11 cellular contexts compared by ENCODE assay signal in the genomic region with DNA sequence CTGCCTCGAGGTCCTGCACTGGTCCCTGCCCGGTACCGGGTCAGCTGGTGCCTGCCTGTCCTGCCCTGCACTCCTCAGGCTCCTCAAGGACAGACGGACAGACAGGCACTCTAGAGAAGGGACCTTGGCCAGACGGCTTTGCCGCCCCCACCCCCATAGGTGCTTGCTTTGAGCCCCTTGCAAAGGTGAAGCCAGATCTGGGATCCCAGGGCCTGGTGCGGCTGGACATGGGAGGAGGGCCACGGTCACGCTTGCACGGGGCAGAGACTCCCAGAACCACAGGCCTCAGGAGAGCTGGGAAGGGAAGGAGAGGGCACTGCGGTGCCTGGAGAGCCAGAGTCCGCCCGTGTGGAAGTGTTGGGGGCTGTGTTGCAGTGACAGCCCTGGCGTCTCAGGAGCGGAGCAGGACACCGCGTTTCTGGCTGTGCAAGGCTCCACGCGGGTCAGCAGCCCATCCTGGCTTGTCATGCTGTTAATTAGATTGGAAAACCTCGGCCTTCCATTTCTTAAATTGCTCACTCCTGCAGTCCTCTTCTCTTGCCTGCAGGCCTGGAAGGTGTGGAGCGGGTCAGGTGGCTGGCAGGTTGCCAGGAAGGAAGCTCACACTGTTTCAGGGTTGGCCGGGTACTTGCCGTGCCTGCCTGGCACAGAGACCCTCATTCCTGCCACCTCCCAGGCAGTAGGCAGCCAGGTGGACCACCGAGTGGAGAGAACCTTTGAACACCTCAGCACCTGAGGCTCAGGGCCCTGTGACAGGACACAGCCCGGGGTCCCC. TPM values are rescaled to one million over a fixed set of nuclear protein-coding genes. Genes with fewer than 3 reads are reported as not detected.
DNase-seq lines count a peak whose midpoint lies in the region; ATAC-seq and TF ChIP-seq lines count a peak whose summit lies in the region.
"Had no signal": no experiment of that assay in that cellular context is flagged by ENCODE, and none has a peak within 500 bp of the region (broad histone marks: within the 10 kb centered on the region; RNA-seq: fewer than 3 reads in every experiment).

No MANE protein-coding gene starts in this region.

- CTCF ChIA-PET in HEK293 (lab: Yijun Ruan, JAX) = interaction anchor here (1.0 kb wide), 1 partner anchor 110 kb away, joined by 3 read pairs; no protein-coding TSS in a partner anchor

- no peak overlapping the region for H3K4me3 ChIP-seq in HEK293 (ENCODE audit: low read depth, low read length)
- no peak overlapping the region for H3K4me3 ChIP-seq in RWPE2 (ENCODE audit: severe bottlenecking)
- no peak overlapping the region for H3K4me3 ChIP-seq in heart right ventricle
- H3K4me3 ChIP-seq: SJSA1 had no signal

- POLR2A ChIA-PET in HEK293 (lab: Yijun Ruan, JAX) = no interaction called here

- H3K36me3 ChIP-seq in HEK293 (ENCODE audit: control insufficient read depth in 2 of 2, insufficient read depth in 1 of 2, low read length in 2 of 2) (peaks cover 0 to 4% of the 10 kb centered on the region in 2 experiments; a peak in 1 of 3 replicates), RWPE2 (ENCODE audit: low read depth) (no peaks in the 10 kb centered on the region), heart right ventricle (no peaks in the 10 kb centered on the region)
- H3K36me3 ChIP-seq: SJSA1 had no signal

- TF ChIP-seq CTCF in HEK293 (tag by site-specific recombination; IDR thresholded peaks at IDR 0.05) = no peak
- TF ChIP-seq CTCF in RWPE2 (IDR thresholded peaks at IDR 0.05; ENCODE audit: poor library complexity, severe bottlenecking) = no peak
- no peak for TF ChIP-seq CTCF in heart right ventricle (IDR thresholded peaks at IDR 0.05)

- H3K4me1 ChIP-seq in HEK293 (ENCODE audit: control insufficient read depth, insufficient read depth, low read length) (peaks cover 6% of the 10 kb centered on the region; the same call in 1 of the 2 replicates), RWPE2 (ENCODE audit: insufficient read depth, poor library complexity, severe bottlenecking) (no peaks in the 10 kb centered on the region), heart right ventricle (peaks cover 13 to 55% (median 23%) of the 10 kb centered on the region in 9 donors)
- H3K4me1 ChIP-seq: SJSA1 had no signal

- H3K9me3 ChIP-seq in HEK293 (ENCODE audit: control insufficient read depth, insufficient read depth, low read depth, low read length) (no peaks in the 10 kb centered on the region), RWPE2 (ENCODE audit: severe bottlenecking) (no peaks in the 10 kb centered on the region), heart right ventricle (no peaks in the 10 kb centered on the region)
- H3K9me3 ChIP-seq: SJSA1 had no signal

- peak; percentile 69 for DNase-seq in RWPE2 (ENCODE audit: low spot score)
- DNase-seq in heart right ventricle = peak in 1 of 2 donors; percentile 31
- peak; percentile 65 for DNase-seq in sciatic nerve (ENCODE audit: low spot score)
- DNase-seq: activated CD4-positive, alpha-beta T cell treated with anti-CD3 and anti-CD28 coated beads for 48 hours; NCI-H1048 had no signal

- H3K27me3 ChIP-seq in RWPE2 (ENCODE audit: insufficient read depth, poor library complexity, severe bottlenecking) (no peaks in the 10 kb centered on the region), heart right ventricle (no peaks in the 10 kb centered on the region)
- H3K27me3 ChIP-seq: SJSA1 had no signal

- WGBS in heart right ventricle, 2 donors = 69 to 73% methylated on average over 25 of the region's 25 CpGs

- intact Hi-C loops in heart right ventricle (cut with DNase I) = no loop called here
- intact Hi-C loops in sciatic nerve (cut with DNase I) = no loop called here

- ATAC-seq in RWPE2 (ENCODE audit: low read depth) (peak; percentile 77), heart right ventricle (peak in 6 of 8 donors; percentile 1 to 22 (median 12)), sciatic nerve (no peak), GM21528 (IDR thresholded peaks at IDR 0.05; ENCODE audit: low FRiP score, unreplicated experiment) (no peak), HG03520 (IDR thresholded peaks at IDR 0.05; ENCODE audit: unreplicated experiment) (no peak), GM18519 (IDR thresholded peaks at IDR 0.05; ENCODE audit: low FRiP score, unreplicated experiment) (no peak), GM21825 (IDR thresholded peaks at IDR 0.05; ENCODE audit: unreplicated experiment) (no peak)

- H3K27ac ChIP-seq in HEK293 (ENCODE audit: extremely low read depth, low read depth, low read length) = no peak overlapping the region
- H3K27ac ChIP-seq in RWPE2 (ENCODE audit: poor library complexity, severe bottlenecking) = no peak overlapping the region
- H3K27ac ChIP-seq in heart right ventricle = peak overlapping the region in 9 of 10 donors; percentile 40 to 79 (median 60)
- H3K27ac ChIP-seq: SJSA1 had no signal

TF ChIP-seq in HEK293, 187 proteins besides CTCF, POLR2A, EP300 and RAD21 (continues in another document):
- TF ChIP-seq WT1 (tag by site-specific recombination; IDR thresholded peaks at IDR 0.05) (no peak), ZNF184 (tag by site-specific recombination; IDR thresholded peaks at IDR 0.05) (peak; percentile 38; the same call in 1 of the 2 replicates), ZBTB1 (tag by site-specific recombination; IDR thresholded peaks at IDR 0.05) (no peak), ZNF621 (tag by site-specific recombination; IDR thresholded peaks at IDR 0.05) (no peak), ZNF362 (tag by site-specific recombination; IDR thresholded peaks at IDR 0.05) (no peak), ZBTB20 (tag by site-specific recombination; IDR thresholded peaks at IDR 0.05) (peak; percentile 69; the same call in 1 of the 2 replicates), ZNF544 (tag by site-specific recombination; IDR thresholded peaks at IDR 0.05) (peak; percentile 77; the same call in 1 of the 2 replicates), ZNF2 (tag by site-specific recombination; IDR thresholded peaks at IDR 0.05) (no peak), ZEB2 (tag by site-specific recombination; IDR thresholded peaks at IDR 0.05) (no peak), ZNF311 (tag by site-specific recombination; IDR thresholded peaks at IDR 0.05; ENCODE audit: borderline replicate concordance) (no peak), ZNF157 (tag by site-specific recombination; IDR thresholded peaks at IDR 0.05) (no peak), ZNF76 (tag by site-specific recombination; IDR thresholded peaks at IDR 0.05; ENCODE audit: borderline replicate concordance, low read depth) (no peak), KLF9 (tag by site-specific recombination; IDR thresholded peaks at IDR 0.05; ENCODE audit: low read depth) (no peak)
- TF ChIP-seq, protein P1, sequence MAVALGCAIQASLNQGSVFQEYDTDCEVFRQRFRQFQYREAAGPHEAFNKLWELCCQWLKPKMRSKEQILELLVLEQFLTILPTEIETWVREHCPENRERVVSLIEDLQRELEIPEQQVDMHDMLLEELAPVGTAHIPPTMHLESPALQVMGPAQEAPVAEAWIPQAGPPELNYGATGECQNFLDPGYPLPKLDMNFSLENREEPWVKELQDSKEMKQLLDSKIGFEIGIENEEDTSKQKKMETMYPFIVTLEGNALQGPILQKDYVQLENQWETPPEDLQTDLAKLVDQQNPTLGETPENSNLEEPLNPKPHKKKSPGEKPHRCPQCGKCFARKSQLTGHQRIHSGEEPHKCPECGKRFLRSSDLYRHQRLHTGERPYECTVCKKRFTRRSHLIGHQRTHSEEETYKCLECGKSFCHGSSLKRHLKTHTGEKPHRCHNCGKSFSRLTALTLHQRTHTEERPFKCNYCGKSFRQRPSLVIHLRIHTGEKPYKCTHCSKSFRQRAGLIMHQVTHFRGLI (tag by site-specific recombination; IDR thresholded peaks at IDR 0.05) = no peak; the same call in 1 of the 2 replicates
- TF ChIP-seq, protein P2, sequence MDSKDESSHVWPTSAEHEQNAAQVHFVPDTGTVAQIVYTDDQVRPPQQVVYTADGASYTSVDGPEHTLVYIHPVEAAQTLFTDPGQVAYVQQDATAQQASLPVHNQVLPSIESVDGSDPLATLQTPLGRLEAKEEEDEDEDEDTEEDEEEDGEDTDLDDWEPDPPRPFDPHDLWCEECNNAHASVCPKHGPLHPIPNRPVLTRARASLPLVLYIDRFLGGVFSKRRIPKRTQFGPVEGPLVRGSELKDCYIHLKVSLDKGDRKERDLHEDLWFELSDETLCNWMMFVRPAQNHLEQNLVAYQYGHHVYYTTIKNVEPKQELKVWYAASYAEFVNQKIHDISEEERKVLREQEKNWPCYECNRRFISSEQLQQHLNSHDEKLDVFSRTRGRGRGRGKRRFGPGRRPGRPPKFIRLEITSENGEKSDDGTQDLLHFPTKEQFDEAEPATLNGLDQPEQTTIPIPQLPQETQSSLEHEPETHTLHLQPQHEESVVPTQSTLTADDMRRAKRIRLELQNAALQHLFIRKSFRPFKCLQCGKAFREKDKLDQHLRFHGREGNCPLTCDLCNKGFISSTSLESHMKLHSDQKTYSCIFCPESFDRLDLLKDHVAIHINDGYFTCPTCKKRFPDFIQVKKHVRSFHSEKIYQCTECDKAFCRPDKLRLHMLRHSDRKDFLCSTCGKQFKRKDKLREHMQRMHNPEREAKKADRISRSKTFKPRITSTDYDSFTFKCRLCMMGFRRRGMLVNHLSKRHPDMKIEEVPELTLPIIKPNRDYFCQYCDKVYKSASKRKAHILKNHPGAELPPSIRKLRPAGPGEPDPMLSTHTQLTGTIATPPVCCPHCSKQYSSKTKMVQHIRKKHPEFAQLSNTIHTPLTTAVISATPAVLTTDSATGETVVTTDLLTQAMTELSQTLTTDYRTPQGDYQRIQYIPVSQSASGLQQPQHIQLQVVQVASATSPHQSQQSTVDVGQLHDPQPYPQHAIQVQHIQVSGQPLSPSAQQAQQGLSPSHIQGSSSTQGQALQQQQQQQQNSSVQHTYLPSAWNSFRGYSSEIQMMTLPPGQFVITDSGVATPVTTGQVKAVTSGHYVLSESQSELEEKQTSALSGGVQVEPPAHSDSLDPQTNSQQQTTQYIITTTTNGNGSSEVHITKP (tag by site-specific recombination; IDR thresholded peaks at IDR 0.05) = peak; percentile 98

RNA-seq across cellular contexts. Expression of gene COL18A1, which starts 16.3 kb away (rescaled TPM):
- 10 to 100 TPM; 33.7 to 87.1 (median 48.8) TPM for total RNA-seq in heart right ventricle
- polyA plus RNA-seq in heart right ventricle = 10 to 100 TPM; 63.1 to 70.6 TPM
- total RNA-seq in sciatic nerve = 129 TPM

Comparison
In these comparisons a context has a peak if more than half of its experiments do, and no peak if none do; other contexts are left out.
1. H3K27ac ChIP-seq: peak in heart right ventricle (9 of 10); none in HEK293 (single experiment) and RWPE2 (single experiment).
2. ATAC-seq: peak in RWPE2 (single experiment) and heart right ventricle (6 of 8); none in sciatic nerve (single experiment), GM21528 (single experiment), HG03520 (single experiment), GM18519 (single experiment) and GM21825 (single experiment).